In the genomic region with DNA sequence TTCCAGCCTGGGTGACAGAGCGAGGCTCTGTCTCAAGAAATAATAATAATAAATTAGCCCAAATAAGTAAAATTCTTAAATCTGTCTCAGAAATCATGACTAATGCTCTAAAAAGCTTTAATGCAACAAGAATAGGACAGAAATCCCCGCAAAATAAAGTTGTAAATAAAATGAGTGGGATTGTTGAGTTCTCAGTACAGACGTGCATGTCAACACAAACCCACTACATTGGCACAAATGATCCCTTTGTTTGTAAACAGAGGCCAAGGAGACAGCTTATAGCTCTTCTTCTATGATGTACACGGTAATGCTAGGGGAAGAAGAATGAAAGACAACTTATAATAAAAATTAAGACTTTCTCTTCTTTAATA, we compare ENCODE assay signal across 1 cellular context.
TF ChIP-seq lines count a peak whose summit lies in the region.

No MANE protein-coding gene starts in this region.

TF ChIP-seq in HepG2, 621 proteins besides CTCF, POLR2A, EP300 and RAD21:
- TF ChIP-seq ZZZ3 (CRISPR knock-in tag; IDR thresholded peaks at IDR 0.05; ENCODE audit: borderline replicate concordance) (no peak), SMARCC2 (IDR thresholded peaks at IDR 0.05) (no peak), ZNF678 (CRISPR knock-in tag; IDR thresholded peaks at IDR 0.05) (no peak), GATAD1 (CRISPR knock-in tag; IDR thresholded peaks at IDR 0.05) (no peak), ZBTB34 (CRISPR knock-in tag; IDR thresholded peaks at IDR 0.05) (no peak), ZNF501 (CRISPR knock-in tag; IDR thresholded peaks at IDR 0.05) (no peak)
